Comparison of ENCODE assay signal across 1 cellular context in genomic region chr4:6688879-6689505, GRCh38.
TF ChIP-seq lines count a peak whose summit lies in the region.

No MANE protein-coding gene starts in this region.

TF ChIP-seq in HEK293, 187 proteins besides CTCF, POLR2A, EP300 and RAD21 (continued from another document and continues in another):
- no peak for TF ChIP-seq BCL6B (tag by site-specific recombination; IDR thresholded peaks at IDR 0.05)
- no peak; the same call in 1 of the 2 replicates for TF ChIP-seq ZNF335 (tag by site-specific recombination; conservative IDR thresholded peaks at IDR 0.05)
- no peak for TF ChIP-seq ZSCAN4 (tag by site-specific recombination; IDR thresholded peaks at IDR 0.05)
- no peak for TF ChIP-seq SP3 (tag by site-specific recombination; IDR thresholded peaks at IDR 0.05)
- no peak for TF ChIP-seq ZNF2 (tag by site-specific recombination; IDR thresholded peaks at IDR 0.05)
- TF ChIP-seq HOXD13 (CRISPR knock-in tag; IDR thresholded peaks at IDR 0.05; ENCODE audit: borderline replicate concordance) = no peak
- TF ChIP-seq ZNF791 (tag by site-specific recombination; IDR thresholded peaks at IDR 0.05) = no peak
- no peak for TF ChIP-seq ZNF48 (tag by site-specific recombination; IDR thresholded peaks at IDR 0.05)
- TF ChIP-seq GLIS1 (tag by site-specific recombination; IDR thresholded peaks at IDR 0.05) = no peak
- no peak for TF ChIP-seq SALL2 (tag by site-specific recombination; IDR thresholded peaks at IDR 0.05; ENCODE audit: borderline replicate concordance)
- TF ChIP-seq ZNF830 (tag by site-specific recombination; IDR thresholded peaks at IDR 0.05; ENCODE audit: low read depth) = no peak
- TF ChIP-seq ZNF626 (tag by site-specific recombination; IDR thresholded peaks at IDR 0.05) = no peak
- TF ChIP-seq ZFP3 (tag by site-specific recombination; IDR thresholded peaks at IDR 0.05; ENCODE audit: low read depth) = no peak
- no peak for TF ChIP-seq ZNF274 (IDR thresholded peaks at IDR 0.05; ENCODE audit: low read length)
- no peak for TF ChIP-seq ZNF274 (tag by site-specific recombination; IDR thresholded peaks at IDR 0.05; ENCODE audit: borderline replicate concordance)
- no peak for TF ChIP-seq ZNF223 (tag by site-specific recombination; IDR thresholded peaks at IDR 0.05)
- TF ChIP-seq ZNF658 (tag by site-specific recombination; IDR thresholded peaks at IDR 0.05) = no peak
- no peak for TF ChIP-seq ZNF707 (tag by site-specific recombination; IDR thresholded peaks at IDR 0.05)
- TF ChIP-seq GLI4 (tag by site-specific recombination; IDR thresholded peaks at IDR 0.05) = no peak
- TF ChIP-seq ZNF433 (tag by site-specific recombination; IDR thresholded peaks at IDR 0.05; ENCODE audit: low read depth) = no peak
- TF ChIP-seq ZNF692 (tag by site-specific recombination; IDR thresholded peaks at IDR 0.05) = peak; percentile 100
- TF ChIP-seq ZNF596 (tag by site-specific recombination; IDR thresholded peaks at IDR 0.05) = no peak
- TF ChIP-seq KLF8 (tag by site-specific recombination; IDR thresholded peaks at IDR 0.05) = no peak
- TF ChIP-seq ZNF19 (tag by site-specific recombination; IDR thresholded peaks at IDR 0.05; ENCODE audit: low read depth) = no peak
- TF ChIP-seq ZNF391 (tag by site-specific recombination; IDR thresholded peaks at IDR 0.05; ENCODE audit: borderline replicate concordance, low read depth) = no peak
- TF ChIP-seq PRDM10 (tag by site-specific recombination; IDR thresholded peaks at IDR 0.05) = no peak
- TF ChIP-seq ZBTB49 (tag by site-specific recombination; IDR thresholded peaks at IDR 0.05; ENCODE audit: low read depth) = no peak
- TF ChIP-seq ZNF629 (tag by site-specific recombination; IDR thresholded peaks at IDR 0.05) = no peak
- TF ChIP-seq ZNF114 (tag by site-specific recombination; IDR thresholded peaks at IDR 0.05) = no peak
- no peak for TF ChIP-seq ZNF266 (tag by site-specific recombination; IDR thresholded peaks at IDR 0.05; ENCODE audit: low read depth)
- TF ChIP-seq AEBP2 (tag by site-specific recombination; IDR thresholded peaks at IDR 0.05; ENCODE audit: borderline replicate concordance) = no peak
- peak; percentile 30; the same call in 1 of the 2 replicates for TF ChIP-seq SP7 (tag by site-specific recombination; IDR thresholded peaks at IDR 0.05)
- no peak for TF ChIP-seq ZBTB44 (tag by site-specific recombination; IDR thresholded peaks at IDR 0.05)
- TF ChIP-seq ZNF776 (tag by site-specific recombination; IDR thresholded peaks at IDR 0.05; ENCODE audit: borderline replicate concordance) = no peak
- TF ChIP-seq REPIN1 (tag by site-specific recombination; IDR thresholded peaks at IDR 0.05; ENCODE audit: low read depth) = no peak
- TF ChIP-seq HOXC10 (CRISPR knock-in tag; IDR thresholded peaks at IDR 0.05) = no peak
- TF ChIP-seq ZNF670 (tag by site-specific recombination; IDR thresholded peaks at IDR 0.05; ENCODE audit: low read depth) = no peak
- TF ChIP-seq ZNF416 (tag by site-specific recombination; IDR thresholded peaks at IDR 0.05) = no peak
- no peak for TF ChIP-seq ZNF26 (tag by site-specific recombination; IDR thresholded peaks at IDR 0.05)
- TF ChIP-seq ELK4 (IDR thresholded peaks at IDR 0.05; ENCODE audit: borderline replicate concordance, low read depth, low read length) = no peak
- no peak for TF ChIP-seq ZNF16 (tag by site-specific recombination; IDR thresholded peaks at IDR 0.05; ENCODE audit: low read depth)
- no peak for TF ChIP-seq ZNF529 (tag by site-specific recombination; IDR thresholded peaks at IDR 0.05; ENCODE audit: insufficient replicate concordance)
- 0 out of 2 replicates have a peak, but pooled peaks have one; percentile 22 for TF ChIP-seq ZBTB6 (tag by site-specific recombination; IDR thresholded peaks at IDR 0.05)
- TF ChIP-seq ZNF146 (tag by site-specific recombination; IDR thresholded peaks at IDR 0.05) = no peak
- TF ChIP-seq ZNF398 (tag by site-specific recombination; IDR thresholded peaks at IDR 0.05) = no peak
